8 cellular contexts compared by ENCODE assay signal in the genomic region with DNA sequence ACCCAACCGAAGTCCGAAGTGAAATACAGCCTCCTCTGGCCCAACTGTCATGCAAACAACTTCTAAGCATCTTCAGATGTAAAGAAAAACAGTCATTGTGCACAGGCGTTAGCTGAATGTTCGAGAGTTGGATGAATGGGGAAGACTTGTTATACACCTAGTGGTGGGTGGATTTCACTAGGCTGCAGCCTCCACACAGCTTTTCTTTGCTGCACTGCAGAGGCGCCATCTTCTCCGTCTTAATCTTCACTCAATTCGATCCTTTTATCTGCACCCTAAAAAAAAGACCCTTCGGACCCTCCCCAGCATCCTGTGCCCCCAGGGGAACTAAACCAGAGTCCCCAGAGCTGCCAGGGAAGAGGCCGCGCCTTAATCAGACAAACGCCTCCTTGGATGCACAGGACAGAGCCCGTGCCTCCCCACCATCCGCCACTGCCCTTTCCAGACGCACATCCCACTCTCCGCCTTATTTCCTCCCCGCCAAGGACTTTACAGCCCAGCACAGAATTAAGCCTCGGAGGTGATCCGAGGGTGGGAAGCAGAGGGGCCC.
A peak's percentile ranks its signal among the peaks of the same experiment; 100 is the strongest.
DNase-seq lines count a peak whose midpoint lies in the region; ATAC-seq, FAIRE-seq and TF ChIP-seq lines count a peak whose summit lies in the region.

No MANE protein-coding gene starts in this region.

- H3K4me3 Mint-ChIP-seq in stimulated activated naive B cell treated with anti-CD40 and anti-IgM and Interleukin-4, amounts not matched to agents 10 μg/mL and 1 μg/mL and 100 μg/mL, for 72 hours, result peak overlapping the region; percentile 92 to 100

- peak; percentile 54 for TF ChIP-seq CTCF in epithelial cell of esophagus (IDR thresholded peaks at IDR 0.05; ENCODE audit: insufficient read depth, low read depth, low read length, missing control alignments)

- H3K9me3 Mint-ChIP-seq in stimulated activated naive B cell treated with anti-CD40 and anti-IgM and Interleukin-4, amounts not matched to agents 10 μg/mL and 1 μg/mL and 100 μg/mL, for 72 hours, result no peaks in the 10 kb centered on the region

- H3K36me3 Mint-ChIP-seq in stimulated activated naive B cell treated with anti-CD40 and anti-IgM and Interleukin-4, amounts not matched to agents 10 μg/mL and 1 μg/mL and 100 μg/mL, for 72 hours, result peaks cover 3 to 10% of the 10 kb centered on the region in 2 donors

- H3K27me3 Mint-ChIP-seq in stimulated activated naive B cell treated with anti-CD40 and anti-IgM and Interleukin-4, amounts not matched to agents 10 μg/mL and 1 μg/mL and 100 μg/mL, for 72 hours, result peaks cover 9 to 15% of the 10 kb centered on the region in 2 donors

- peak overlapping the region; percentile 80 for H3K27ac Mint-ChIP-seq in stimulated activated naive B cell treated with anti-CD40 and anti-IgM and Interleukin-4, amounts not matched to agents 10 μg/mL and 1 μg/mL and 100 μg/mL, for 72 hours

- H3K4me1 Mint-ChIP-seq in stimulated activated naive B cell treated with anti-CD40 and anti-IgM and Interleukin-4, amounts not matched to agents 10 μg/mL and 1 μg/mL and 100 μg/mL, for 72 hours, result peaks cover 17 to 36% of the 10 kb centered on the region in 2 donors

- FAIRE-seq in A204.1 (lab: Jason Lieb, UNC), result peak; percentile 14

- H3K4me3 ChIP-seq in epithelial cell of esophagus (ENCODE audit: low read length), result peak overlapping the region; percentile 82

- DNase-seq in NCI-H345 (lab: John Stamatoyannopoulos, UW), result peak; percentile 80
- peak; percentile 26 to 52 for DNase-seq in activated CD4-positive, alpha-beta T cell treated with anti-CD3 and anti-CD28 coated beads, Interleukin-2, amount 50 U/mL, for 48 hours
- peak; percentile 68 for DNase-seq in epithelial cell of esophagus (ENCODE audit: low read depth)
- DNase-seq in midbrain (lab: John Stamatoyannopoulos, UW), result peak; percentile 78
- peak; percentile 13 for DNase-seq in stimulated activated naive B cell treated with anti-CD40 and anti-IgM and Interleukin-4, amounts not matched to agents 10 μg/mL and 1 μg/mL and 100 μg/mL, for 72 hours

- ATAC-seq in GM18508 (IDR thresholded peaks at IDR 0.05; ENCODE audit: insufficient read depth, unreplicated experiment), result peak; percentile 49
- ATAC-seq in HG03159 (IDR thresholded peaks at IDR 0.05; ENCODE audit: unreplicated experiment), result peak; percentile 61
- peak; percentile 67 to 78 for ATAC-seq in stimulated activated naive B cell treated with anti-CD40 and anti-IgM and Interleukin-4, amounts not matched to agents 10 μg/mL and 1 μg/mL and 100 μg/mL, for 72 hours (replicated peaks)

Comparison
In these comparisons a context has a peak if more than half of its experiments do, and no peak if none do; other contexts are left out.
1. Peak in every context shown above with its lines: DNase-seq, ATAC-seq and H3K4me3 ChIP-seq.
2. DNase-seq: peak in every context shown above with its lines; median percentile 80 in NCI-H345; 78 in midbrain; 68 in epithelial cell of esophagus; 39 in activated CD4-positive, alpha-beta T cell treated with anti-CD3 and anti-CD28 coated beads, Interleukin-2, amount 50 U/mL, for 48 hours; 13 in stimulated activated naive B cell treated with anti-CD40 and anti-IgM and Interleukin-4, amounts not matched to agents 10 μg/mL and 1 μg/mL and 100 μg/mL, for 72 hours.